ENCODE assay signal across 10 cellular contexts in genomic region chr17:20267459-20267842, GRCh38.
DNase-seq lines count a peak whose midpoint lies in the region; ATAC-seq, FAIRE-seq and TF ChIP-seq lines count a peak whose summit lies in the region.
"Had no signal": no experiment of that assay in that cellular context is flagged by ENCODE, and none has a peak within 500 bp of the region (broad histone marks: within the 10 kb centered on the region; RNA-seq: fewer than 3 reads in every experiment).

No MANE protein-coding gene starts in this region.

- intact Hi-C loops in testis (cut with DNase I; ENCODE audit: low total_unique reads) = no loop called here

- 49 to 52% methylated on average over 2 to 3 of the region's 3 CpGs for WGBS in testis, 2 donors

- DNase-seq in GM12891 (ENCODE audit: insufficient read length, low spot score) (no peak), RWPE2 (ENCODE audit: low spot score) (no peak), astrocyte (ENCODE audit: low read depth) (no peak), osteoblast (ENCODE audit: insufficient read length, low spot score, missing footprints) (no peak), testis (no peak)
- DNase-seq: NCI-H526 treated with DMSO at 0.1 percent for 48 hours had no signal

- H3K4me3 ChIP-seq in RWPE2 (ENCODE audit: severe bottlenecking) (no peak overlapping the region), astrocyte (ENCODE audit: insufficient read depth, low read depth, low read length) (no peak overlapping the region), osteoblast (ENCODE audit: insufficient read depth, low read length) (peak overlapping the region; percentile 29), testis (no peak overlapping the region)

- H3K27ac ChIP-seq in RWPE2 (ENCODE audit: poor library complexity, severe bottlenecking) (peak overlapping the region; percentile 23), astrocyte (ENCODE audit: low read depth, low read length) (no peak overlapping the region), osteoblast (ENCODE audit: low read depth, low read length) (peak overlapping the region; percentile 61), testis (no peak overlapping the region)
- H3K27ac ChIP-seq: VCaP had no signal

- no peak overlapping the region for H2AFZ ChIP-seq in astrocyte (ENCODE audit: low read depth, low read length)
- peak overlapping the region; percentile 77 for H2AFZ ChIP-seq in osteoblast (ENCODE audit: low read length)

- ATAC-seq in RWPE2 (ENCODE audit: low read depth) (peak; percentile 19; the same call in 2 of the 3 replicates), GM21367 (IDR thresholded peaks at IDR 0.05; ENCODE audit: unreplicated experiment) (no peak), GM19397 (IDR thresholded peaks at IDR 0.05; ENCODE audit: unreplicated experiment) (no peak), HG02678 (IDR thresholded peaks at IDR 0.05; ENCODE audit: unreplicated experiment) (no peak)

- H3K36me3 Mint-ChIP-seq in astrocyte (ENCODE audit: low read depth, unreplicated experiment) = peaks cover 3% of the 10 kb centered on the region

- peak overlapping the region; percentile 49 for H3K4me2 ChIP-seq in astrocyte (ENCODE audit: low read length)
- peak overlapping the region; percentile 61 for H3K4me2 ChIP-seq in osteoblast (ENCODE audit: insufficient read depth, low read length)

- H3K36me3 ChIP-seq in RWPE2 (ENCODE audit: low read depth) = no peaks in the 10 kb centered on the region; the same call in 1 of the 2 replicates
- peaks cover 4% of the 10 kb centered on the region for H3K36me3 ChIP-seq in astrocyte (ENCODE audit: insufficient read depth, low read length)
- H3K36me3 ChIP-seq in osteoblast (ENCODE audit: insufficient read depth, low read length) = no peaks in the 10 kb centered on the region
- H3K36me3 ChIP-seq in testis (ENCODE audit: low read depth, missing control alignments) = no peaks in the 10 kb centered on the region

- TF ChIP-seq CTCF in RWPE2 (IDR thresholded peaks at IDR 0.05; ENCODE audit: poor library complexity, severe bottlenecking) (no peak), astrocyte (IDR thresholded peaks at IDR 0.05; ENCODE audit: insufficient read depth, low read depth, low read length) (no peak), osteoblast (IDR thresholded peaks at IDR 0.05; ENCODE audit: extremely low read depth, low read depth, low read length) (no peak), testis (IDR thresholded peaks at IDR 0.05) (no peak)

- H3K27me3 ChIP-seq in RWPE2 (ENCODE audit: insufficient read depth, poor library complexity, severe bottlenecking) = no peaks in the 10 kb centered on the region
- H3K27me3 ChIP-seq in astrocyte (ENCODE audit: insufficient read depth, low read length) = no peaks in the 10 kb centered on the region
- H3K27me3 ChIP-seq in osteoblast (ENCODE audit: insufficient read depth, low read length) = no peaks in the 10 kb centered on the region
- no peaks in the 10 kb centered on the region for H3K27me3 ChIP-seq in testis

- H3K27me3 Mint-ChIP-seq in astrocyte (ENCODE audit: low read depth, unreplicated experiment) = no peaks in the 10 kb centered on the region

- H3K79me2 ChIP-seq in astrocyte (ENCODE audit: insufficient read depth, low read length) = no peaks in the 10 kb centered on the region
- no peaks in the 10 kb centered on the region for H3K79me2 ChIP-seq in osteoblast (ENCODE audit: insufficient read depth, low read length)

- peak overlapping the region; percentile 51 for H3K27ac Mint-ChIP-seq in astrocyte (ENCODE audit: unreplicated experiment)

- H4K20me1 ChIP-seq in astrocyte (ENCODE audit: insufficient read depth, low read length) (no peaks in the 10 kb centered on the region), osteoblast (ENCODE audit: insufficient read depth, low read length) (no peaks in the 10 kb centered on the region)

- no peaks in the 10 kb centered on the region for H3K9me3 ChIP-seq in RWPE2 (ENCODE audit: severe bottlenecking)
- H3K9me3 ChIP-seq in astrocyte (ENCODE audit: insufficient read depth, low read depth, low read length) = no peaks in the 10 kb centered on the region
- no peaks in the 10 kb centered on the region for H3K9me3 ChIP-seq in osteoblast (ENCODE audit: low read depth, low read length)
- H3K9me3 ChIP-seq in testis = no peaks in the 10 kb centered on the region

- H3K4me3 Mint-ChIP-seq in astrocyte (ENCODE audit: unreplicated experiment) = no peak overlapping the region

- H3K9ac ChIP-seq in astrocyte (ENCODE audit: low read length) = no peak overlapping the region

- no peaks in the 10 kb centered on the region for H3K9me3 Mint-ChIP-seq in astrocyte (ENCODE audit: unreplicated experiment)

- H3K4me1 Mint-ChIP-seq in astrocyte (ENCODE audit: low read depth, unreplicated experiment) = peaks cover 49% of the 10 kb centered on the region

- peaks cover 22% of the 10 kb centered on the region for H3K4me1 ChIP-seq in RWPE2 (ENCODE audit: insufficient read depth, poor library complexity, severe bottlenecking)
- peaks cover 21% of the 10 kb centered on the region for H3K4me1 ChIP-seq in astrocyte (ENCODE audit: insufficient read depth, low read length)
- H3K4me1 ChIP-seq in osteoblast (ENCODE audit: insufficient read depth, low read length) = peaks cover 15% of the 10 kb centered on the region
- peaks cover 6% of the 10 kb centered on the region for H3K4me1 ChIP-seq in testis

- no peak for TF ChIP-seq POLR2A in GM12891 (IDR thresholded peaks at IDR 0.05; ENCODE audit: low read depth, low read length)
- TF ChIP-seq POLR2A in testis (IDR thresholded peaks at IDR 0.05) = no peak

- FAIRE-seq in GM12891 (lab: Jason Lieb, UNC) (peak; percentile 84), astrocyte (lab: Jason Lieb, UNC) (no peak)

TF ChIP-seq in GM12891, 5 proteins besides CTCF, POLR2A, EP300 and RAD21:
- no peak for TF ChIP-seq POLR2AphosphoS5 (IDR thresholded peaks at IDR 0.05; ENCODE audit: low read depth, low read length)
- no peak for TF ChIP-seq TAF1 (IDR thresholded peaks at IDR 0.05; ENCODE audit: low read depth, low read length)
- no peak for TF ChIP-seq POU2F2 (IDR thresholded peaks at IDR 0.05; ENCODE audit: low read depth, low read length)
- no peak for TF ChIP-seq PAX5 (IDR thresholded peaks at IDR 0.05; ENCODE audit: insufficient read depth, low read length, severe bottlenecking)
- TF ChIP-seq SPI1 (IDR thresholded peaks at IDR 0.05; ENCODE audit: low read depth, low read length) = no peak
TF ChIP-seq in GM12891: peak in this region for 0.

Comparison
In these comparisons a context has a peak if more than half of its experiments do, and no peak if none do; other contexts are left out.
1. H3K27ac ChIP-seq: peak in RWPE2 (single experiment) and osteoblast (single experiment); none in astrocyte (single experiment) and testis (0 of 2).